ENCODE assay signal across 22 cellular contexts in genomic region chr16:69039333-69039941, GRCh38.
DNase-seq lines count a peak whose midpoint lies in the region; ATAC-seq, FAIRE-seq and TF ChIP-seq lines count a peak whose summit lies in the region.
"Had no signal": no experiment of that assay in that cellular context is flagged by ENCODE, and none has a peak within 500 bp of the region (broad histone marks: within the 10 kb centered on the region; RNA-seq: fewer than 3 reads in every experiment).

No MANE protein-coding gene starts in this region.

- CTCF ChIA-PET in MCF 10A (lab: Yijun Ruan, JAX) (interaction anchor here (0.6 to 0.7 kb wide), 2 partner anchors 17 to 52 kb away, joined by 3 to 4 read pairs; no protein-coding TSS in a partner anchor), GM12878 (lab: Yijun Ruan, JAX) (no interaction called here)

- no peak overlapping the region for H3K9ac ChIP-seq in GM12878 (ENCODE audit: control insufficient read depth, insufficient read depth, low read length)

- 92% methylated on average over 3 of the region's 4 CpGs for WGBS in GM12878 (ENCODE audit: insufficient coverage, insufficient replicate concordance, low lambda C conversion rate, missing lambda C conversion rate)

- FAIRE-seq in GM12878 (lab: Jason Lieb, UNC), result peak; percentile 31
- FAIRE-seq: A204.1 had no signal

- SMC1A ChIA-PET in GM12878 (lab: Charles Lee; ENCODE audit: uncharacterized antibody, unreplicated experiment), result no interaction called here

- POLR2A ChIA-PET in MCF 10A (lab: Yijun Ruan, JAX) (interaction anchor here (1.1 to 1.7 kb wide), 4 partner anchors 11 to 153 kb away, joined by 3 to 6 read pairs (median 4); no protein-coding TSS in a partner anchor), GM12878 (lab: Charles Lee) (interaction anchor here (0.7 kb wide), 1 partner anchor 119 kb away, joined by 3 read pairs; no protein-coding TSS in a partner anchor)

- peaks cover 11% of the 10 kb centered on the region for H3K4me1 Mint-ChIP-seq in MCF 10A (ENCODE audit: insufficient read depth, unreplicated experiment)
- H3K4me1 Mint-ChIP-seq: CD4-positive, alpha-beta memory T cell; stimulated activated effector memory CD8-positive, alpha-beta T cell treated with anti-CD3 and anti-CD28 coated beads, Interleukin-12 subunit alpha, Interleukin-12 subunit beta, amount 100 ng/mL, for 72 hours had no signal

- no TSS peak for BruUV-seq in MCF 10A (replicated peaks; lab: Mats Ljungman, UMichigan)
- BruUV-seq in GM12878 (replicated peaks; lab: Mats Ljungman, UMichigan), result no TSS peak

- no peaks in the 10 kb centered on the region for H3K9me3 Mint-ChIP-seq in MCF 10A (ENCODE audit: unreplicated experiment)
- H3K9me3 Mint-ChIP-seq: stimulated activated effector memory CD8-positive, alpha-beta T cell treated with anti-CD3 and anti-CD28 coated beads, Interleukin-12 subunit alpha, Interleukin-12 subunit beta, amount 100 ng/mL, for 72 hours had no signal

- no peak for TF ChIP-seq RAD21 in GM12878 (IDR thresholded peaks at IDR 0.05; ENCODE audit: insufficient read depth, low read depth, low read length)

- H3K36me3 ChIP-seq in breast epithelium (peaks cover 6% of the 10 kb centered on the region), GM12878 (ENCODE audit: control insufficient read depth in 2 of 2, insufficient read depth in 2 of 2, low read length in 1 of 2) (peaks cover 0 to 5% of the 10 kb centered on the region in 2 experiments; a peak in 3 of 4 replicates)

- in situ Hi-C loops in GM12878 (cut with MboI), result no loop called here

- H3K27ac ChIP-seq in breast epithelium (no peak overlapping the region), GM12878 (ENCODE audit: control insufficient read depth, insufficient read depth) (no peak overlapping the region)
- H3K27ac ChIP-seq: coronary artery, psoas muscle, tibial artery had no signal

- no peaks in the 10 kb centered on the region for H4K20me1 ChIP-seq in GM12878 (ENCODE audit: control insufficient read depth, insufficient read depth)

- ATAC-seq in GM12878, result no peak
- ATAC-seq in HG03097 (IDR thresholded peaks at IDR 0.05; ENCODE audit: low FRiP score, unreplicated experiment), result no peak
- no peak for ATAC-seq in GM18870 (IDR thresholded peaks at IDR 0.05; ENCODE audit: unreplicated experiment)
- ATAC-seq: psoas muscle; stimulated activated effector memory CD8-positive, alpha-beta T cell treated with anti-CD3 and anti-CD28 coated beads, Interleukin-12 subunit alpha, Interleukin-12 subunit beta, amount 100 ng/mL, for 72 hours had no signal

- H3K27me3 ChIP-seq in breast epithelium (no peaks in the 10 kb centered on the region), GM12878 (replicated peaks in 1 of 2; ENCODE audit: control insufficient read depth in 2 of 2, insufficient read depth in 2 of 2, low read length in 1 of 2) (no peaks in the 10 kb centered on the region)
- H3K27me3 ChIP-seq: tibial artery had no signal

- DNase-seq in MCF 10A (ENCODE audit: unreplicated experiment) (peak; percentile 39), breast epithelium (ENCODE audit: low spot score in 2 of 2) (no peak), GM12878 (ENCODE audit: low read depth, low spot score) (no peak), foreskin fibroblast (peak; percentile 34 to 60), iPS-NIHi11 (ENCODE audit: low spot score) (no peak)
- no peak for DNase-seq in stimulated activated CD4-positive, alpha-beta T cell treated with anti-CD3 and anti-CD28 coated beads, Interleukin-1b, Interleukin-23, amount 100 ng/mL, for 48 hours
- DNase-seq: activated gamma-delta T cell treated with Interleukin-2 at 50 U/mL for 16 hours; aorta; CD4-positive, alpha-beta memory T cell; DMS79 treated with DMSO at 0.1 percent for 48 hours; hippocampal formation; NCI-H345; NK-92 treated with Interleukin-12 subunit alpha and Interleukin-12 subunit beta, amount 100 ng/mL, for 24 hours; psoas muscle; SHP77 had no signal

- intact Hi-C loops in MCF 10A (cut with micrococcal nuclease), result no loop called here
- intact Hi-C loops in breast epithelium (cut with DNase I; ENCODE audit: low total_unique reads), result no loop called here
- intact Hi-C loops in GM12878 (cut with micrococcal nuclease; ENCODE audit: unreplicated experiment), result no loop called here

- H3K4me3 ChIP-seq in breast epithelium (no peak overlapping the region), GM12878 (no peak overlapping the region), foreskin fibroblast (ENCODE audit: low read depth in 1 of 2, low read length in 2 of 2) (no peak overlapping the region)
- H3K4me3 ChIP-seq: coronary artery, HAP-1, psoas muscle, tibial artery had no signal

- H3K79me2 ChIP-seq in GM12878 (ENCODE audit: control insufficient read depth, insufficient read depth, low read length), result no peaks in the 10 kb centered on the region

- TF ChIP-seq CTCF in MCF 10A (IDR thresholded peaks at IDR 0.05; ENCODE audit: unreplicated experiment), result no peak
- no peak for TF ChIP-seq CTCF in breast epithelium (IDR thresholded peaks at IDR 0.05)
- TF ChIP-seq CTCF in GM12878 (IDR thresholded peaks at IDR 0.05 in 2 of 3, conservative IDR thresholded peaks at IDR 0.05 in 1 of 3; ENCODE audit: control insufficient read depth in 2 of 3, extremely low read depth in 1 of 3, insufficient read depth in 1 of 3, low read depth in 3 of 3, low read length in 3 of 3), result no peak
- TF ChIP-seq CTCF in foreskin fibroblast (IDR thresholded peaks at IDR 0.05; ENCODE audit: low read depth, low read length), result no peak

- RAD21 ChIA-PET in GM12878 (lab: Charles Lee; ENCODE audit: unreplicated experiment), result no interaction called here

- H2AFZ ChIP-seq in GM12878 (ENCODE audit: control insufficient read depth, low read depth, low read length), result no peak overlapping the region

- TF ChIP-seq POLR2A in breast epithelium (IDR thresholded peaks at IDR 0.05) (no peak), GM12878 (IDR thresholded peaks at IDR 0.05; ENCODE audit: low read depth, low read length) (no peak)

- H3K27ac Mint-ChIP-seq in MCF 10A (ENCODE audit: low read depth, unreplicated experiment), result no peak overlapping the region
- H3K27ac Mint-ChIP-seq: CD4-positive, alpha-beta memory T cell; stimulated activated effector memory CD8-positive, alpha-beta T cell treated with anti-CD3 and anti-CD28 coated beads, Interleukin-12 subunit alpha, Interleukin-12 subunit beta, amount 100 ng/mL, for 72 hours had no signal

- TF ChIP-seq EP300 in GM12878 (IDR thresholded peaks at IDR 0.05; ENCODE audit: borderline replicate concordance in 1 of 2, control insufficient read depth in 1 of 2, low read depth in 2 of 2, low read length in 2 of 2), result no peak

- H3K27me3 Mint-ChIP-seq in MCF 10A (ENCODE audit: insufficient read depth, unreplicated experiment), result no peaks in the 10 kb centered on the region
- H3K27me3 Mint-ChIP-seq: CD4-positive, alpha-beta memory T cell had no signal

- no peak overlapping the region for H3K4me2 ChIP-seq in GM12878 (ENCODE audit: control insufficient read depth, insufficient read depth)

- H3K9me3 ChIP-seq in breast epithelium, result no peaks in the 10 kb centered on the region
- peaks cover 2% of the 10 kb centered on the region; the same call in 2 of the 3 replicates for H3K9me3 ChIP-seq in GM12878 (replicated peaks; ENCODE audit: control insufficient read depth, insufficient read depth, low read length)
- H3K9me3 ChIP-seq: psoas muscle had no signal

- peaks cover 26% of the 10 kb centered on the region for H3K36me3 Mint-ChIP-seq in MCF 10A (ENCODE audit: insufficient read depth, unreplicated experiment)

- H3K4me1 ChIP-seq in breast epithelium, result no peaks in the 10 kb centered on the region
- no peaks in the 10 kb centered on the region for H3K4me1 ChIP-seq in GM12878 (ENCODE audit: control insufficient read depth, insufficient read depth, low read length)
- H3K4me1 ChIP-seq: HAP-1, psoas muscle had no signal

- no peak overlapping the region for H3K4me3 Mint-ChIP-seq in MCF 10A (ENCODE audit: unreplicated experiment)
- H3K4me3 Mint-ChIP-seq: CD4-positive, alpha-beta memory T cell; stimulated activated effector memory CD8-positive, alpha-beta T cell treated with anti-CD3 and anti-CD28 coated beads, Interleukin-12 subunit alpha, Interleukin-12 subunit beta, amount 100 ng/mL, for 72 hours had no signal

TF ChIP-seq in GM12878, 131 proteins besides CTCF, POLR2A, EP300 and RAD21:
- no peak for TF ChIP-seq CEBPB (IDR thresholded peaks at IDR 0.05; ENCODE audit: borderline replicate concordance in 1 of 2, low read depth in 2 of 2, low read length in 2 of 2)
- no peak for TF ChIP-seq HDGF (IDR thresholded peaks at IDR 0.05)
- TF ChIP-seq SMC3 (IDR thresholded peaks at IDR 0.05; ENCODE audit: borderline replicate concordance, low read length), result no peak
- TF ChIP-seq NR2C1 (IDR thresholded peaks at IDR 0.05), result no peak
- no peak for TF ChIP-seq NFIC (IDR thresholded peaks at IDR 0.05; ENCODE audit: low read depth, low read length)
- no peak for TF ChIP-seq TAF1 (IDR thresholded peaks at IDR 0.05; ENCODE audit: borderline replicate concordance, low read depth, low read length)
- no peak for TF ChIP-seq CREM (IDR thresholded peaks at IDR 0.05; ENCODE audit: low read depth)
- TF ChIP-seq CHD1 (IDR thresholded peaks at IDR 0.05; ENCODE audit: low read depth, low read length), result no peak
- no peak for TF ChIP-seq EZH2 (IDR thresholded peaks at IDR 0.05; ENCODE audit: borderline replicate concordance, control insufficient read depth, low read depth, low read length)
- TF ChIP-seq, protein P1, sequence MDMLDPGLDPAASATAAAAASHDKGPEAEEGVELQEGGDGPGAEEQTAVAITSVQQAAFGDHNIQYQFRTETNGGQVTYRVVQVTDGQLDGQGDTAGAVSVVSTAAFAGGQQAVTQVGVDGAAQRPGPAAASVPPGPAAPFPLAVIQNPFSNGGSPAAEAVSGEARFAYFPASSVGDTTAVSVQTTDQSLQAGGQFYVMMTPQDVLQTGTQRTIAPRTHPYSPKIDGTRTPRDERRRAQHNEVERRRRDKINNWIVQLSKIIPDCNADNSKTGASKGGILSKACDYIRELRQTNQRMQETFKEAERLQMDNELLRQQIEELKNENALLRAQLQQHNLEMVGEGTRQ (IDR thresholded peaks at IDR 0.05; ENCODE audit: borderline replicate concordance, low read depth, low read length), result no peak
- no peak for TF ChIP-seq BMI1 (IDR thresholded peaks at IDR 0.05; ENCODE audit: borderline replicate concordance)
- no peak for TF ChIP-seq CREB1 (IDR thresholded peaks at IDR 0.05; ENCODE audit: low read depth)
- no peak for TF ChIP-seq IRF4 (IDR thresholded peaks at IDR 0.05; ENCODE audit: low read depth, low read length)
TF ChIP-seq in GM12878: peak in this region for 0.

Comparison
In these comparisons a context has a peak if more than half of its experiments do, and no peak if none do; other contexts are left out.
1. DNase-seq: peak in MCF 10A (single experiment) and foreskin fibroblast (2 of 2); none in breast epithelium (0 of 2), GM12878 (single experiment), iPS-NIHi11 (single experiment) and stimulated activated CD4-positive, alpha-beta T cell treated with anti-CD3 and anti-CD28 coated beads, Interleukin-1b, Interleukin-23, amount 100 ng/mL, for 48 hours (single experiment).